Comparison of ENCODE assay signal across 12 cellular contexts in the genomic region with DNA sequence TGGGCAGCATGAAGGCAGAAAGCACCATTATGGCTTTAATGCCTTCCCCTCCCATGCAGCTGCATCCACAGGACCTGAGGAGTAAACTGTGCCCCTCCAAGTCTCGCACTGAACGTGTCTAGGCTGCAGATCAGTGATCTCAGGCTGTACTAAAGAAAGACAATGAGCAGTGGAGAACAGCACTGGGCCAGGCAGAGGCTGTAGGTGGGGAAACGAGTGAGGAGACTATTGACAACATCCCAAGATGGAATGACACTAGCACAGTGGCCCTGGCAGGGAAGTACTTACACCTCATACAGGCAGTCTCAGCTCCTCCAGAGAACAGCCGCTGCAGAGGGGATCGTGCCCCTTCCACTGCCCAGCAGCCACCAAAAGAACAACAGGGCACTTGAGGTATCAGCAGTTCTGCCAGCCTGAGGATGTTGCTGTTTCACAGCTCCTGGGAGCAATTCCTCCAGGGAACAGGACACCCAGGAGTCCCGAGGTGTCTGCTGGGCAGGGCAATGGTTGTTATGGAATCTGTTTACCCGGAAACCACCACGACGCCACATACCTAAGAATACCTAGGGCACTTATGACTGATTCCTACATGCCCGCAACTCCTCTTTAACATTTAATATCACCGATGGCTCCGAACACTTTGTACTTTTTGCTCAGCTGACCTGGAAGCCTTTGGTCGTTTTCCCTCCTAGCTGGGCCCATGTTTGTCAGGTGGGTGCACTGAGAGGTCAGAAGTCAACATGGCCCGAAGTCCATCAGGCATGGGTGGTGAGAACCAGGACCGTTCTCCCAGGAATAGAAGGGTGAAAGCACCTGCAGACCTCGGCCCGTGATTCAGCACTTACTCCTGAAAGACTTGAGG.
A peak's percentile ranks its signal among the peaks of the same experiment; 100 is the strongest.
DNase-seq lines count a peak whose midpoint lies in the region; ATAC-seq and TF ChIP-seq lines count a peak whose summit lies in the region.
"Had no signal": no experiment of that assay in that cellular context is flagged by ENCODE, and none has a peak within 500 bp of the region (broad histone marks: within the 10 kb centered on the region; RNA-seq: fewer than 3 reads in every experiment).

No MANE protein-coding gene starts in this region.

- H3K4me3 ChIP-seq in lower lobe of right lung (no peak overlapping the region), upper lobe of right lung (no peak overlapping the region)
- H3K4me3 ChIP-seq: SJSA1 had no signal

- H3K4me1 ChIP-seq in lower lobe of right lung (peaks cover 15% of the 10 kb centered on the region), upper lobe of right lung (peaks cover 6% of the 10 kb centered on the region)

- TF ChIP-seq CTCF in lower lobe of right lung (IDR thresholded peaks at IDR 0.05), result no peak
- no peak for TF ChIP-seq CTCF in upper lobe of right lung (IDR thresholded peaks at IDR 0.05)

- ATAC-seq in lower lobe of right lung, result peak; percentile 90
- ATAC-seq in upper lobe of right lung, result peak; percentile 80

- peak overlapping the region; percentile 14 for H3K27ac ChIP-seq in caudate nucleus (ENCODE audit: low read depth, low read length)
- H3K27ac ChIP-seq in lower lobe of right lung, result peak overlapping the region; percentile 56
- peak overlapping the region; percentile 6 for H3K27ac ChIP-seq in upper lobe of right lung
- H3K27ac ChIP-seq: neutrophil, SJSA1 had no signal

- intact Hi-C loops in lower lobe of right lung (cut with DNase I), result no loop called here
- intact Hi-C loops in upper lobe of right lung (cut with DNase I), result no loop called here
- intact Hi-C loops in posterior vena cava (cut with DNase I), result no loop called here

- H3K36me3 ChIP-seq in lower lobe of right lung, result no peaks in the 10 kb centered on the region
- H3K36me3 ChIP-seq in upper lobe of right lung, result no peaks in the 10 kb centered on the region
- H3K36me3 ChIP-seq: neutrophil, SJSA1 had no signal

- H3K9me3 ChIP-seq in lower lobe of right lung (no peaks in the 10 kb centered on the region), upper lobe of right lung (no peaks in the 10 kb centered on the region)
- H3K9me3 ChIP-seq: neutrophil, SJSA1 had no signal

- peak; percentile 8 for DNase-seq in stimulated activated CD4-positive, alpha-beta T cell treated with anti-CD3 and anti-CD28 coated beads, Interleukin-15, amount 100 ng/mL, for 24 hours
- DNase-seq in stimulated activated CD4-positive, alpha-beta T cell treated with anti-CD3 and anti-CD28 coated beads, Interleukin-4, amount 100 ng/mL, for 1 hour, result no peak
- DNase-seq in caudate nucleus (lab: John Stamatoyannopoulos, UW) (peak in 1 of 61 donors; percentile 21), lower lobe of right lung (peak; percentile 55), upper lobe of right lung (no peak), NCI-H1105 (lab: John Stamatoyannopoulos, UW) (no peak), posterior vena cava (ENCODE audit: low spot score) (no peak)
- DNase-seq in activated CD8-positive, alpha-beta memory T cell treated with anti-CD3 and anti-CD28 coated beads, Interleukin-2, amount 50 U/mL, for 4 hours, result no peak
- DNase-seq: activated B cell treated with CpG ODN at 0.5 μM for 24 hours, foreskin melanocyte had no signal

- H3K27me3 ChIP-seq in lower lobe of right lung (ENCODE audit: low read depth), result no peaks in the 10 kb centered on the region
- H3K27me3 ChIP-seq in upper lobe of right lung, result no peaks in the 10 kb centered on the region
- H3K27me3 ChIP-seq: SJSA1 had no signal

Comparison
In these comparisons a context has a peak if more than half of its experiments do, and no peak if none do; other contexts are left out.
1. DNase-seq: peak in stimulated activated CD4-positive, alpha-beta T cell treated with anti-CD3 and anti-CD28 coated beads, Interleukin-15, amount 100 ng/mL, for 24 hours (single experiment) and lower lobe of right lung (single experiment); none in stimulated activated CD4-positive, alpha-beta T cell treated with anti-CD3 and anti-CD28 coated beads, Interleukin-4, amount 100 ng/mL, for 1 hour (single experiment), upper lobe of right lung (single experiment), NCI-H1105 (single experiment), posterior vena cava (single experiment) and activated CD8-positive, alpha-beta memory T cell treated with anti-CD3 and anti-CD28 coated beads, Interleukin-2, amount 50 U/mL, for 4 hours (single experiment).
2. H3K27ac ChIP-seq: peak in every context shown above with its lines; median percentile 56 in lower lobe of right lung; 14 in caudate nucleus; 6 in upper lobe of right lung.